8 cellular contexts compared by ENCODE assay signal in genomic region chr3:150408232-150409124, GRCh38. TPM values are rescaled to one million over a fixed set of nuclear protein-coding genes. Genes with fewer than 3 reads are reported as not detected.
DNase-seq lines count a peak whose midpoint lies in the region; ATAC-seq lines count a peak whose summit lies in the region.

Gene TSC22D2, plus strand, starts transcription at chr3:150408298. Its CDS starts 1,053 bp downstream, at chr3:150409351.

- no peaks in the 10 kb centered on the region for H3K36me3 ChIP-seq in aorta (ENCODE audit: control insufficient read depth in 1 of 2, insufficient read depth in 2 of 2, low read length in 1 of 2)

- peak within 1 kb of the TSS; percentile 86 for H3K4me3 ChIP-seq in right cardiac atrium (ENCODE audit: low read length)
- peak within 1 kb of the TSS; percentile 78 to 84 for H3K4me3 ChIP-seq in aorta (ENCODE audit: low read length in 2 of 2)

- peak; percentile 46 for ATAC-seq in GM18499 (IDR thresholded peaks at IDR 0.05; ENCODE audit: insufficient read depth, unreplicated experiment)
- peak; percentile 63 for ATAC-seq in HG02852 (IDR thresholded peaks at IDR 0.05; ENCODE audit: unreplicated experiment)
- peak; percentile 93 for ATAC-seq in right cardiac atrium
- peak; percentile 94 for ATAC-seq in aorta (ENCODE audit: low FRiP score)

- WGBS in right cardiac atrium: under 1% methylated on average over 99 of the region's 100 CpGs
- WGBS in aorta, 2 donors: 0% methylated on average over 59 to 100 of the region's 100 CpGs

- intact Hi-C loops in T-helper 2 cell treated with Interferon-gamma antibody and Interleukin-4, amounts not matched to agents 100 ng/mL and 5 ng/mL, for 36 hours (cut with micrococcal nuclease): loop anchor here (1.0 to 5.0 kb wide), 11 partner anchors 23 to 1281 kb away; partner anchors contain the start of genes EIF2A, ERICH6, GPR171 and HPS3
- intact Hi-C loops in right cardiac atrium (cut with DNase I): loop anchor here in 2 of 4 donors (5.0 kb wide), 2 partner anchors 36 to 176 kb away; no protein-coding TSS in a partner anchor
- intact Hi-C loops in aorta (cut with DNase I): loop anchor here (2.0 to 10.0 kb wide), 7 partner anchors 36 to 436 kb away; partner anchors contain the start of genes EIF2A (in 1 of the 2), PFN2 (in 1 of the 2) and SERP1 (in 1 of the 2)

- H3K27ac ChIP-seq in right cardiac atrium (ENCODE audit: low read length): peak within 1 kb of the TSS; percentile 99
- peak within 1 kb of the TSS; percentile 96 to 100 for H3K27ac ChIP-seq in aorta (ENCODE audit: low read depth in 1 of 2, low read length in 2 of 2)

- peak; percentile 97 for DNase-seq in NCI-H146 (lab: John Stamatoyannopoulos, UW)
- DNase-seq in anterior cingulate cortex (lab: John Stamatoyannopoulos, UW): peak; percentile 59 to 97 (median 92)
- DNase-seq in right cardiac atrium: peak; percentile 94 to 99 (median 97)
- peak; percentile 72 for DNase-seq in renal cortical epithelial cell (ENCODE audit: low read depth)
- peak; percentile 96 for DNase-seq in aorta

- H3K27me3 ChIP-seq in right cardiac atrium (ENCODE audit: control insufficient read depth, insufficient read depth) (no peaks in the 10 kb centered on the region), aorta (ENCODE audit: control insufficient read depth in 1 of 2, insufficient read depth in 2 of 2, low read length in 1 of 2) (no peaks in the 10 kb centered on the region)

- H3K9me3 ChIP-seq in right cardiac atrium (ENCODE audit: control insufficient read depth, low read length) (no peaks in the 10 kb centered on the region), aorta (ENCODE audit: control insufficient read depth, low read length) (no peaks in the 10 kb centered on the region)

- no peaks in the 10 kb centered on the region for H3K4me1 ChIP-seq in right cardiac atrium (ENCODE audit: control insufficient read depth, insufficient read depth, low read length)
- H3K4me1 ChIP-seq in aorta (ENCODE audit: control insufficient read depth in 1 of 2, insufficient read depth in 2 of 2, low read length in 2 of 2): no peaks in the 10 kb centered on the region

RNA-seq across cellular contexts. Expression of gene TSC22D2, which starts in this region (rescaled TPM):
- total RNA-seq in T-helper 2 cell treated with Interferon-gamma antibody and Interleukin-4, amounts not matched to agents 100 ng/mL and 5 ng/mL, for 36 hours: 17.1 and 18.4 TPM in 2 replicates
- total RNA-seq in right cardiac atrium (10 to 100 TPM; 36.5 to 43.6 (median 38.1) TPM), renal cortical epithelial cell (10.6 and 28.4 TPM in 2 replicates), aorta (10 to 100 TPM; 43.9 to 64.7 TPM)
- polyA plus RNA-seq in right cardiac atrium (22.6 TPM), aorta (10 to 100 TPM; 10.6 to 11.5 TPM)

Comparison
In these comparisons a context has a peak if more than half of its experiments do, and no peak if none do; other contexts are left out.
1. Peak in every context shown above with its lines: DNase-seq, ATAC-seq, H3K4me3 ChIP-seq and H3K27ac ChIP-seq.